16 cellular contexts compared by ENCODE assay signal in the genomic region with DNA sequence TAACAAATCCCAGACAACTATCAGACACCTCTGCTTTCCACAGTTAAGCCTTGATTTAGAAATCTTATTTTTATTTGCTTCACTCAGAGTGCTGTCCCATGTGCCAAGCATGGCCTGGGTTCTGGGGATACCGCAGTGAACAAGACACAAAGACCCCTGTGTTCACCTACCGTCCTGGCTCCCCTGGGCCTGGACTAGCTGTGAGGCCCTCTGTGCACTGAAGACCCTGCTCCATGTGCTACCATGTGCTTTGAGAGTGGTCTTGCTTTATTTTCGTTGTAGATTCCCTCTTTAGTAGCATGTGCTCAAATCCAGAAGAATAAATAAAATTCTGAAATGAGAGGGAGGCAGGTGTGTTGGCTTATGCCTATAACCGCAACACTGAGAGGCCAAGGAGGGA. TPM values are rescaled to one million over a fixed set of nuclear protein-coding genes. Genes with fewer than 3 reads are reported as not detected.
A peak's percentile ranks its signal among the peaks of the same experiment; 100 is the strongest.
DNase-seq lines count a peak whose midpoint lies in the region; ATAC-seq, FAIRE-seq and TF ChIP-seq lines count a peak whose summit lies in the region.
"Had no signal": no experiment of that assay in that cellular context is flagged by ENCODE, and none has a peak within 500 bp of the region (broad histone marks: within the 10 kb centered on the region; RNA-seq: fewer than 3 reads in every experiment).

No MANE protein-coding gene starts in this region.

- no peak overlapping the region for H3K9ac ChIP-seq in HepG2 (ENCODE audit: insufficient read depth, low read depth, low read length)

- no peak for ATAC-seq in HepG2
- ATAC-seq in right lobe of liver: no peak
- ATAC-seq: CD8-positive, alpha-beta T cell had no signal

- no peaks in the 10 kb centered on the region for H3K27me3 Mint-ChIP-seq in osteocyte (ENCODE audit: unreplicated experiment)
- H3K27me3 Mint-ChIP-seq in CD8-positive, alpha-beta memory T cell: peaks cover 0 to 13% of the 10 kb centered on the region in 2 donors

- peaks cover 22% of the 10 kb centered on the region for H3K4me1 Mint-ChIP-seq in osteocyte (ENCODE audit: unreplicated experiment)
- peaks cover 6 to 12% (median 10%) of the 10 kb centered on the region in 3 donors for H3K4me1 Mint-ChIP-seq in CD8-positive, alpha-beta memory T cell
- H3K4me1 Mint-ChIP-seq: B cell had no signal

- no peaks in the 10 kb centered on the region for H3K36me3 ChIP-seq in HepG2 (replicated peaks in 1 of 2; ENCODE audit: control insufficient read depth in 1 of 2, insufficient read depth in 2 of 2, low read length in 2 of 2)
- no peaks in the 10 kb centered on the region for H3K36me3 ChIP-seq in right lobe of liver
- no peaks in the 10 kb centered on the region for H3K36me3 ChIP-seq in CD8-positive, alpha-beta memory T cell (ENCODE audit: insufficient read depth, low read length)
- H3K36me3 ChIP-seq: BLaER1 treated with 17β-estradiol and CSF1 and Interleukin-3, amounts not matched to agents 10 nM and 100 nM; HAP-1 had no signal

- no peaks in the 10 kb centered on the region for H3K79me2 ChIP-seq in HepG2 (ENCODE audit: insufficient read depth, low read length)

- H3K4me3 ChIP-seq in HepG2 (replicated peaks in 1 of 3; ENCODE audit: insufficient read depth in 1 of 3, low read depth in 2 of 3, low read length in 3 of 3) (no peak overlapping the region), right lobe of liver (no peak overlapping the region)
- no peak overlapping the region for H3K4me3 ChIP-seq in CD8-positive, alpha-beta memory T cell (ENCODE audit: low read length)
- H3K4me3 ChIP-seq: HAP-1 had no signal

- H3K27ac Mint-ChIP-seq in osteocyte (ENCODE audit: unreplicated experiment): peak overlapping the region; percentile 23
- H3K27ac Mint-ChIP-seq in CD8-positive, alpha-beta memory T cell: no peak overlapping the region
- H3K27ac Mint-ChIP-seq: B cell; CD8-positive, alpha-beta T cell had no signal

- no TSS peak for BruUV-seq in HepG2 (replicated peaks; lab: Mats Ljungman, UMichigan)

- POLR2A ChIA-PET in HepG2 (lab: Yijun Ruan, JAX): no interaction called here
- POLR2A ChIA-PET in CD8-positive, alpha-beta memory T cell (lab: Charles Lee): no interaction called here

- no peaks in the 10 kb centered on the region for H3K36me3 Mint-ChIP-seq in osteocyte (ENCODE audit: unreplicated experiment)
- no peaks in the 10 kb centered on the region for H3K36me3 Mint-ChIP-seq in CD8-positive, alpha-beta memory T cell
- H3K36me3 Mint-ChIP-seq: CD8-positive, alpha-beta T cell had no signal

- CTCF ChIA-PET in HepG2 (lab: Yijun Ruan, JAX; ENCODE audit: low intra/inter-chr PET ratio, low total read pairs): no interaction called here
- CTCF ChIA-PET in CD8-positive, alpha-beta memory T cell (lab: Charles Lee): no interaction called here

- peaks cover 1 to 25% of the 10 kb centered on the region in 2 experiments; a peak in 4 of 5 replicates for H3K27me3 ChIP-seq in HepG2 (ENCODE audit: control insufficient read depth in 1 of 2, insufficient read depth in 2 of 2, low read length in 2 of 2)
- no peaks in the 10 kb centered on the region for H3K27me3 ChIP-seq in right lobe of liver
- no peaks in the 10 kb centered on the region for H3K27me3 ChIP-seq in CD8-positive, alpha-beta memory T cell (ENCODE audit: insufficient read depth, low read length, poor library complexity, severe bottlenecking)
- H3K27me3 ChIP-seq: BLaER1 treated with 17β-estradiol and CSF1 and Interleukin-3, amounts not matched to agents 10 nM and 100 nM had no signal

- no peaks in the 10 kb centered on the region for H4K20me1 ChIP-seq in HepG2 (ENCODE audit: insufficient read depth, low read length)
- H4K20me1 ChIP-seq: BLaER1 treated with 17β-estradiol and CSF1 and Interleukin-3, amounts not matched to agents 10 nM and 100 nM had no signal

- FAIRE-seq in HepG2 (lab: Jason Lieb, UNC): no peak
- FAIRE-seq: G401.6, GM12891, GM19239 had no signal

- no peak for TF ChIP-seq RAD21 in HepG2 (CRISPR knock-in tag; IDR thresholded peaks at IDR 0.05)

- H3K9me3 Mint-ChIP-seq in osteocyte (ENCODE audit: unreplicated experiment): no peaks in the 10 kb centered on the region
- H3K9me3 Mint-ChIP-seq in CD8-positive, alpha-beta memory T cell: no peaks in the 10 kb centered on the region
- H3K9me3 Mint-ChIP-seq: CD8-positive, alpha-beta T cell had no signal

- TF ChIP-seq CTCF in HepG2 (CRISPR knock-in tag; IDR thresholded peaks at IDR 0.05): no peak
- no peak for TF ChIP-seq CTCF in right lobe of liver (IDR thresholded peaks at IDR 0.05)
- no peak for TF ChIP-seq CTCF in osteocyte (IDR thresholded peaks at IDR 0.05)

- H3K4me1 ChIP-seq in HepG2 (ENCODE audit: insufficient read depth, low read length) (peaks cover 16% of the 10 kb centered on the region), right lobe of liver (peaks cover 0 to 8% (median 0%) of the 10 kb centered on the region in 4 donors)
- no peaks in the 10 kb centered on the region for H3K4me1 ChIP-seq in CD8-positive, alpha-beta memory T cell (ENCODE audit: insufficient read depth, low read length)
- H3K4me1 ChIP-seq: HAP-1 had no signal

- intact Hi-C loops in HepG2 (cut with micrococcal nuclease; ENCODE audit: unreplicated experiment) (loop anchor here (5.0 kb wide), 1 partner anchor 105 kb away; the partner anchor contains the start of gene TAB2), right lobe of liver (cut with DNase I) (no loop called here)

- TF ChIP-seq POLR2A in HepG2 (IDR thresholded peaks at IDR 0.05; ENCODE audit: insufficient read depth in 1 of 2, low read depth in 2 of 2, low read length in 2 of 2) (no peak), right lobe of liver (IDR thresholded peaks at IDR 0.05) (no peak)

- H3K9me3 ChIP-seq in HepG2 (ENCODE audit: low read length): no peaks in the 10 kb centered on the region
- H3K9me3 ChIP-seq in right lobe of liver: no peaks in the 10 kb centered on the region
- no peaks in the 10 kb centered on the region for H3K9me3 ChIP-seq in CD8-positive, alpha-beta memory T cell (ENCODE audit: low read length)
- H3K9me3 ChIP-seq: BLaER1 treated with 17β-estradiol and CSF1 and Interleukin-3, amounts not matched to agents 10 nM and 100 nM; HAP-1 had no signal

- no peak overlapping the region for H3K4me2 ChIP-seq in HepG2 (ENCODE audit: low read depth, low read length)

- TF ChIP-seq EP300 in HepG2 (IDR thresholded peaks at IDR 0.05; ENCODE audit: low read depth in 2 of 2, low read length in 2 of 2) (no peak), HepG2 (CRISPR knock-in tag; IDR thresholded peaks at IDR 0.05; ENCODE audit: borderline replicate concordance) (no peak)

- WGBS in HepG2 (ENCODE audit: low lambda C conversion rate): 62% methylated on average over 4 of the region's 4 CpGs
- WGBS in right lobe of liver (ENCODE audit: insufficient coverage, low coverage, low lambda C conversion rate, missing lambda C conversion rate): 93% methylated on average over 4 of the region's 4 CpGs

- DNase-seq in HepG2 (ENCODE audit: low spot score): no peak
- DNase-seq in right lobe of liver: no peak
- DNase-seq in osteocyte (ENCODE audit: extremely low spot score, unreplicated experiment): no peak
- no peak for DNase-seq in NCI-H187 treated with DMSO at 0.1 percent for 48 hours (lab: John Stamatoyannopoulos, UW)
- DNase-seq in NOMO-1 treated with dmso at 0.1 percent for 144 hours (lab: John Stamatoyannopoulos, UW; ENCODE audit: unreplicated experiment): no peak
- DNase-seq in CD8-positive, alpha-beta memory T cell: no peak
- DNase-seq: CD8-positive, alpha-beta T cell; COR-L47; GM23248 had no signal

- in situ Hi-C loops in HepG2 (cut with HindIII; ENCODE audit: extremely low pct_ligation_motif_present, low pct_unique_long_range_greater_than_20kb): no loop called here

- H2AFZ ChIP-seq in HepG2 (ENCODE audit: low read length): no peak overlapping the region

- H3K27ac ChIP-seq in HepG2 (ENCODE audit: extremely low read length, insufficient read depth, low read length): no peak overlapping the region
- no peak overlapping the region for H3K27ac ChIP-seq in right lobe of liver
- H3K27ac ChIP-seq in cingulate gyrus (ENCODE audit: low read depth, low read length): peak overlapping the region; percentile 34
- no peak overlapping the region for H3K27ac ChIP-seq in CD8-positive, alpha-beta memory T cell (ENCODE audit: low read depth, low read length)
- H3K27ac ChIP-seq: GM23248 had no signal

- no peak overlapping the region for H3K4me3 Mint-ChIP-seq in osteocyte (ENCODE audit: unreplicated experiment)
- no peak overlapping the region for H3K4me3 Mint-ChIP-seq in CD8-positive, alpha-beta memory T cell
- H3K4me3 Mint-ChIP-seq: B cell; CD8-positive, alpha-beta T cell had no signal

RNA-seq across cellular contexts. Expression of gene SUMO4, which starts 22.5 kb away (rescaled TPM):
- total RNA-seq in HepG2 (2016; rRNA removed; fragmentation: Illumina TruSeq; extraction: Trizol): 0.38 and 1.2 TPM in 2 replicates
- not detected in 2 replicates for total RNA-seq in HepG2 (2016; cell fraction: cytosol; rRNA removed; fragmentation: Illumina TruSeq; extraction: Trizol; ENCODE audit: low read depth)
- 0.48 and 1.0 TPM in 2 replicates for total RNA-seq in HepG2 (2016; cell fraction: insoluble cytoplasmic fraction; rRNA removed; fragmentation: Illumina TruSeq; extraction: Trizol)
- total RNA-seq in HepG2 (2016; cell fraction: membrane; rRNA removed; fragmentation: Illumina TruSeq; extraction: Trizol): not detected in 2 replicates
- total RNA-seq in HepG2 (2016; cell fraction: nucleus; rRNA removed; fragmentation: Illumina TruSeq; extraction: Trizol): 5.4 and 7.3 TPM in 2 replicates
- 0.10 and 0.22 TPM in 2 replicates for polyA plus RNA-seq in HepG2 (2011; rRNA removed)
- not detected in 2 replicates for polyA plus RNA-seq in HepG2 (2011; cell fraction: cytosol; rRNA removed)
- polyA plus RNA-seq in HepG2 (2011; cell fraction: nucleus; rRNA removed): 0.58 and 0.73 TPM in 2 replicates
- 0.13 and 0.25 TPM in 2 replicates for polyA plus RNA-seq in HepG2 (2012)
- not detected in 2 replicates for polyA plus RNA-seq in HepG2 (2016; cell fraction: cytosol; fragmentation: Illumina TruSeq; extraction: Trizol; ENCODE audit: low read depth)
- polyA plus RNA-seq in HepG2 (2016; cell fraction: insoluble cytoplasmic fraction; fragmentation: Illumina TruSeq; extraction: Trizol; ENCODE audit: low read depth): not detected in 2 replicates
- not detected in 2 replicates for polyA plus RNA-seq in HepG2 (2016; cell fraction: membrane; fragmentation: Illumina TruSeq; extraction: Trizol; ENCODE audit: low read depth)
- 0.92 and 0.94 TPM in 2 replicates for polyA plus RNA-seq in HepG2 (2016; cell fraction: nucleus; fragmentation: Illumina TruSeq; extraction: Trizol; ENCODE audit: insufficient read depth, low read depth)
- polyA minus RNA-seq in HepG2 (2011; rRNA and poly(A)+ RNA removed; ENCODE audit: low replicate concordance): 1.6 and 2.1 TPM in 2 replicates
- polyA minus RNA-seq in HepG2 (2011; cell fraction: cytosol; rRNA and poly(A)+ RNA removed): not detected in 2 replicates
- polyA minus RNA-seq in HepG2 (2011; cell fraction: nucleus; rRNA and poly(A)+ RNA removed): 12.4 and 14.9 TPM in 2 replicates
- total RNA-seq in right lobe of liver: 1 to 10 TPM in 3 of 6 experiments, under 1 TPM in 3; 0.49 to 1.2 (median 1.0) TPM
- total RNA-seq in osteocyte: 1.5 and 2.9 TPM in 2 replicates
- total RNA-seq in CD8-positive, alpha-beta memory T cell: 1 to 10 TPM; 3.7 to 3.9 TPM
- polyA plus RNA-seq in CD8-positive, alpha-beta memory T cell: 0.48 TPM
- total RNA-seq: GM23248 had no signal
